ENCODE assay signal across 1 cellular context in the genomic region with DNA sequence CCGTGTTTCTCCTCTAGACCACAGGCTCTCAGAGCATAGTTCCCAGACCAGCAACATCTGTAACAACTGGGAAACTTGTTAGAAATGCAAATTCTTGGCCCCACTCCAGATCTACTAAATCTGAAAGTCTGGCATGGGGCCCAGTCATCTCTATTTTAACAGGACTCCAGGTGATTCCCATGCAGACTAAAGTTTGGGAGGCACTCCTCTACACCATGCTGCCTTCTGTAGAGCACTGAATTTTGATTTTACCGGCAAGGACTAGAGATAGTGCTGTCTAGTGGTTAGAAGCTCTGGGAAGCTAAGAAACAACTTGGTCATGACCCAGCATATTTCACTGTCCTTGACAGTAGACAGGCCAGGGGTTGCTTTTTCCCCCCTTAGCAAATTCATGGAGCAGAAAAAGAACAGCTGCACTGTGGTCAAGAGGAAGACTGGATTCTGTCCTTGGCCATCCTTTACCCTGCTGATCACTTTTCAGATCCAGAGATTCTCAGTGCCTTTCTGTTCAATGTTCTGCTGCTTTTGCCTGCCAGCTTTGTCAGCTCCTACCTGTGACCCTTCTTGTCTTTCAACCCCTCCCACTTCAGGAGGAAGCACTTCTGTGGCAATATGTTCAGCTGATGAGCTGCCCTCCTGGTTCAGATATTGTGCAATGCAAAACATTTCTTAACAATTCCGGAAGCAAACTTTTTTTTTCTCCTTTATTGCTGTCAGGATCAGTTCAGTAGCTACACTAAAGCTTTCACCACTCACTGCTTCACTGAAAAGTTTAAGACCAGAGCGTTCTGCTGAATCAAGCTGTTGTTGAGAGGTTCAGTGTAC.
TF ChIP-seq lines count a peak whose summit lies in the region.

No MANE protein-coding gene starts in this region.

TF ChIP-seq in K562, 482 proteins besides CTCF, POLR2A, EP300 and RAD21 (continued from another document and continues in another):
- TF ChIP-seq, protein P1, sequence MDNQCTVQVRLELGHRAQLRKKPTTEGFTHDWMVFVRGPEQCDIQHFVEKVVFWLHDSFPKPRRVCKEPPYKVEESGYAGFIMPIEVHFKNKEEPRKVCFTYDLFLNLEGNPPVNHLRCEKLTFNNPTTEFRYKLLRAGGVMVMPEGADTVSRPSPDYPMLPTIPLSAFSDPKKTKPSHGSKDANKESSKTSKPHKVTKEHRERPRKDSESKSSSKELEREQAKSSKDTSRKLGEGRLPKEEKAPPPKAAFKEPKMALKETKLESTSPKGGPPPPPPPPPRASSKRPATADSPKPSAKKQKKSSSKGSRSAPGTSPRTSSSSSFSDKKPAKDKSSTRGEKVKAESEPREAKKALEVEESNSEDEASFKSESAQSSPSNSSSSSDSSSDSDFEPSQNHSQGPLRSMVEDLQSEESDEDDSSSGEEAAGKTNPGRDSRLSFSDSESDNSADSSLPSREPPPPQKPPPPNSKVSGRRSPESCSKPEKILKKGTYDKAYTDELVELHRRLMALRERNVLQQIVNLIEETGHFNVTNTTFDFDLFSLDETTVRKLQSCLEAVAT (IDR thresholded peaks at IDR 0.05): peak in 1 of 2 experiments; percentile 51; a peak in 1 of 4 replicates
- TF ChIP-seq, protein P2, sequence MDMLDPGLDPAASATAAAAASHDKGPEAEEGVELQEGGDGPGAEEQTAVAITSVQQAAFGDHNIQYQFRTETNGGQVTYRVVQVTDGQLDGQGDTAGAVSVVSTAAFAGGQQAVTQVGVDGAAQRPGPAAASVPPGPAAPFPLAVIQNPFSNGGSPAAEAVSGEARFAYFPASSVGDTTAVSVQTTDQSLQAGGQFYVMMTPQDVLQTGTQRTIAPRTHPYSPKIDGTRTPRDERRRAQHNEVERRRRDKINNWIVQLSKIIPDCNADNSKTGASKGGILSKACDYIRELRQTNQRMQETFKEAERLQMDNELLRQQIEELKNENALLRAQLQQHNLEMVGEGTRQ (CRISPR knock-in tag; IDR thresholded peaks at IDR 0.05): peak; percentile 73
- TF ChIP-seq HNRNPLL (IDR thresholded peaks at IDR 0.05; ENCODE audit: low read depth, low read length, poor library complexity, severe bottlenecking) (no peak), ZNF121 (CRISPR knock-in tag; conservative IDR thresholded peaks at IDR 0.05) (no peak), NR3C1 (CRISPR knock-in tag; IDR thresholded peaks at IDR 0.05) (no peak), MAFK (IDR thresholded peaks at IDR 0.05; ENCODE audit: low read length) (no peak), SREBF2 (CRISPR knock-in tag; IDR thresholded peaks at IDR 0.05) (no peak), NFXL1 (CRISPR knock-in tag; IDR thresholded peaks at IDR 0.05) (no peak), SMAD1 (IDR thresholded peaks at IDR 0.05; ENCODE audit: low read depth, low read length, partially characterized antibody) (no peak), CCAR2 (IDR thresholded peaks at IDR 0.05; ENCODE audit: low read depth, low read length) (no peak), SRSF3 (IDR thresholded peaks at IDR 0.05; ENCODE audit: insufficient read depth, low read length) (no peak), ZNF780A (CRISPR knock-in tag; IDR thresholded peaks at IDR 0.05) (no peak), NFRKB (IDR thresholded peaks at IDR 0.05; ENCODE audit: low read depth) (no peak), ZNF324 (CRISPR knock-in tag; IDR thresholded peaks at IDR 0.05) (no peak), SMAD4 (CRISPR knock-in tag; conservative IDR thresholded peaks at IDR 0.05) (0 out of 2 replicates have a peak, but pooled peaks have one; percentile 60), ZNF584 (CRISPR knock-in tag; IDR thresholded peaks at IDR 0.05; ENCODE audit: low read depth) (no peak), RBM15 (IDR thresholded peaks at IDR 0.05; ENCODE audit: insufficient read depth, low read length) (no peak), ELF4 (CRISPR knock-in tag; IDR thresholded peaks at IDR 0.05) (no peak), NCOA1 (IDR thresholded peaks at IDR 0.05; ENCODE audit: low read depth) (no peak), FOS (IDR thresholded peaks at IDR 0.05; ENCODE audit: extremely low read depth, insufficient read length) (no peak), NFE2 (IDR thresholded peaks at IDR 0.05; ENCODE audit: low read depth) (peak; percentile 81), PHF20 (IDR thresholded peaks at IDR 0.05; ENCODE audit: partially characterized antibody) (no peak), KHSRP (IDR thresholded peaks at IDR 0.05) (no peak), MCM3 (IDR thresholded peaks at IDR 0.05) (no peak), ILF3 (IDR thresholded peaks at IDR 0.05; ENCODE audit: borderline replicate concordance) (no peak), DIDO1 (tag; IDR thresholded peaks at IDR 0.05; ENCODE audit: low read depth) (0 out of 2 replicates have a peak, but pooled peaks have one; percentile 27), CEBPG (CRISPR knock-in tag; IDR thresholded peaks at IDR 0.05) (peak; percentile 95), CEBPG (tag; conservative IDR thresholded peaks at IDR 0.05 in 1 of 2, IDR thresholded peaks at IDR 0.05 in 1 of 2) (peak; percentile 99 to 100)
- TF ChIP-seq, protein P3, sequence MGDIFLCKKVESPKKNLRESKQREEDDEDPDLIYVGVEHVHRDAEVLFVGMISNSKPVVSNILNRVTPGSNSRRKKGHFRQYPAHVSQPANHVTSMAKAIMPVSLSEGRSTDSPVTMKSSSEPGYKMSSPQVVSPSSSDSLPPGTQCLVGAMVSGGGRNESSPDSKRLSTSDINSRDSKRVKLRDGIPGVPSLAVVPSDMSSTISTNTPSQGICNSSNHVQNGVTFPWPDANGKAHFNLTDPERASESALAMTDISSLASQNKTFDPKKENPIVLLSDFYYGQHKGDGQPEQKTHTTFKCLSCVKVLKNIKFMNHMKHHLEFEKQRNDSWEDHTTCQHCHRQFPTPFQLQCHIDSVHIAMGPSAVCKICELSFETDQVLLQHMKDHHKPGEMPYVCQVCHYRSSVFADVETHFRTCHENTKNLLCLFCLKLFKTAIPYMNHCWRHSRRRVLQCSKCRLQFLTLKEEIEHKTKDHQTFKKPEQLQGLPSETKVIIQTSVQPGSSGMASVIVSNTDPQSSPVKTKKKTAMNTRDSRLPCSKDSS (IDR thresholded peaks at IDR 0.05; ENCODE audit: low read depth, partially characterized antibody): no peak
- TF ChIP-seq, protein P4, sequence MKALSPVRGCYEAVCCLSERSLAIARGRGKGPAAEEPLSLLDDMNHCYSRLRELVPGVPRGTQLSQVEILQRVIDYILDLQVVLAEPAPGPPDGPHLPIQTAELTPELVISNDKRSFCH (CRISPR knock-in tag; IDR thresholded peaks at IDR 0.05): no peak
- TF ChIP-seq, protein P4 (tag; IDR thresholded peaks at IDR 0.05): no peak
- TF ChIP-seq, protein P5, sequence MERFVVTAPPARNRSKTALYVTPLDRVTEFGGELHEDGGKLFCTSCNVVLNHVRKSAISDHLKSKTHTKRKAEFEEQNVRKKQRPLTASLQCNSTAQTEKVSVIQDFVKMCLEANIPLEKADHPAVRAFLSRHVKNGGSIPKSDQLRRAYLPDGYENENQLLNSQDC (CRISPR knock-in tag; IDR thresholded peaks at IDR 0.05): no peak
- TF ChIP-seq, protein P6, sequence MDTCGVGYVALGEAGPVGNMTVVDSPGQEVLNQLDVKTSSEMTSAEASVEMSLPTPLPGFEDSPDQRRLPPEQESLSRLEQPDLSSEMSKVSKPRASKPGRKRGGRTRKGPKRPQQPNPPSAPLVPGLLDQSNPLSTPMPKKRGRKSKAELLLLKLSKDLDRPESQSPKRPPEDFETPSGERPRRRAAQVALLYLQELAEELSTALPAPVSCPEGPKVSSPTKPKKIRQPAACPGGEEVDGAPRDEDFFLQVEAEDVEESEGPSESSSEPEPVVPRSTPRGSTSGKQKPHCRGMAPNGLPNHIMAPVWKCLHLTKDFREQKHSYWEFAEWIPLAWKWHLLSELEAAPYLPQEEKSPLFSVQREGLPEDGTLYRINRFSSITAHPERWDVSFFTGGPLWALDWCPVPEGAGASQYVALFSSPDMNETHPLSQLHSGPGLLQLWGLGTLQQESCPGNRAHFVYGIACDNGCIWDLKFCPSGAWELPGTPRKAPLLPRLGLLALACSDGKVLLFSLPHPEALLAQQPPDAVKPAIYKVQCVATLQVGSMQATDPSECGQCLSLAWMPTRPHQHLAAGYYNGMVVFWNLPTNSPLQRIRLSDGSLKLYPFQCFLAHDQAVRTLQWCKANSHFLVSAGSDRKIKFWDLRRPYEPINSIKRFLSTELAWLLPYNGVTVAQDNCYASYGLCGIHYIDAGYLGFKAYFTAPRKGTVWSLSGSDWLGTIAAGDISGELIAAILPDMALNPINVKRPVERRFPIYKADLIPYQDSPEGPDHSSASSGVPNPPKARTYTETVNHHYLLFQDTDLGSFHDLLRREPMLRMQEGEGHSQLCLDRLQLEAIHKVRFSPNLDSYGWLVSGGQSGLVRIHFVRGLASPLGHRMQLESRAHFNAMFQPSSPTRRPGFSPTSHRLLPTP (IDR thresholded peaks at IDR 0.05; ENCODE audit: borderline replicate concordance, extremely low read depth, insufficient read length): no peak
- TF ChIP-seq, protein P7, sequence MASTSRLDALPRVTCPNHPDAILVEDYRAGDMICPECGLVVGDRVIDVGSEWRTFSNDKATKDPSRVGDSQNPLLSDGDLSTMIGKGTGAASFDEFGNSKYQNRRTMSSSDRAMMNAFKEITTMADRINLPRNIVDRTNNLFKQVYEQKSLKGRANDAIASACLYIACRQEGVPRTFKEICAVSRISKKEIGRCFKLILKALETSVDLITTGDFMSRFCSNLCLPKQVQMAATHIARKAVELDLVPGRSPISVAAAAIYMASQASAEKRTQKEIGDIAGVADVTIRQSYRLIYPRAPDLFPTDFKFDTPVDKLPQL (IDR thresholded peaks at IDR 0.05; ENCODE audit: extremely low read depth, insufficient read length): no peak
- TF ChIP-seq, protein P8, sequence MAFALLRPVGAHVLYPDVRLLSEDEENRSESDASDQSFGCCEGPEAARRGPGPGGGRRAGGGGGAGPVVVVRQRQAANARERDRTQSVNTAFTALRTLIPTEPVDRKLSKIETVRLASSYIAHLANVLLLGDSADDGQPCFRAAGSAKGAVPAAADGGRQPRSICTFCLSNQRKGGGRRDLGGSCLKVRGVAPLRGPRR (CRISPR knock-in tag; IDR thresholded peaks at IDR 0.05): no peak
- TF ChIP-seq, protein P9, sequence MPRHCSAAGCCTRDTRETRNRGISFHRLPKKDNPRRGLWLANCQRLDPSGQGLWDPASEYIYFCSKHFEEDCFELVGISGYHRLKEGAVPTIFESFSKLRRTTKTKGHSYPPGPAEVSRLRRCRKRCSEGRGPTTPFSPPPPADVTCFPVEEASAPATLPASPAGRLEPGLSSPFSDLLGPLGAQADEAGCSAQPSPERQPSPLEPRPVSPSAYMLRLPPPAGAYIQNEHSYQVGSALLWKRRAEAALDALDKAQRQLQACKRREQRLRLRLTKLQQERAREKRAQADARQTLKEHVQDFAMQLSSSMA (CRISPR knock-in tag; IDR thresholded peaks at IDR 0.05): no peak
- TF ChIP-seq, protein P10, sequence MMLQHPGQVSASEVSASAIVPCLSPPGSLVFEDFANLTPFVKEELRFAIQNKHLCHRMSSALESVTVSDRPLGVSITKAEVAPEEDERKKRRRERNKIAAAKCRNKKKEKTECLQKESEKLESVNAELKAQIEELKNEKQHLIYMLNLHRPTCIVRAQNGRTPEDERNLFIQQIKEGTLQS (IDR thresholded peaks at IDR 0.05): peak; percentile 66
- TF ChIP-seq, protein P10 (CRISPR knock-in tag; conservative IDR thresholded peaks at IDR 0.05): no peak
- TF ChIP-seq, protein P11, sequence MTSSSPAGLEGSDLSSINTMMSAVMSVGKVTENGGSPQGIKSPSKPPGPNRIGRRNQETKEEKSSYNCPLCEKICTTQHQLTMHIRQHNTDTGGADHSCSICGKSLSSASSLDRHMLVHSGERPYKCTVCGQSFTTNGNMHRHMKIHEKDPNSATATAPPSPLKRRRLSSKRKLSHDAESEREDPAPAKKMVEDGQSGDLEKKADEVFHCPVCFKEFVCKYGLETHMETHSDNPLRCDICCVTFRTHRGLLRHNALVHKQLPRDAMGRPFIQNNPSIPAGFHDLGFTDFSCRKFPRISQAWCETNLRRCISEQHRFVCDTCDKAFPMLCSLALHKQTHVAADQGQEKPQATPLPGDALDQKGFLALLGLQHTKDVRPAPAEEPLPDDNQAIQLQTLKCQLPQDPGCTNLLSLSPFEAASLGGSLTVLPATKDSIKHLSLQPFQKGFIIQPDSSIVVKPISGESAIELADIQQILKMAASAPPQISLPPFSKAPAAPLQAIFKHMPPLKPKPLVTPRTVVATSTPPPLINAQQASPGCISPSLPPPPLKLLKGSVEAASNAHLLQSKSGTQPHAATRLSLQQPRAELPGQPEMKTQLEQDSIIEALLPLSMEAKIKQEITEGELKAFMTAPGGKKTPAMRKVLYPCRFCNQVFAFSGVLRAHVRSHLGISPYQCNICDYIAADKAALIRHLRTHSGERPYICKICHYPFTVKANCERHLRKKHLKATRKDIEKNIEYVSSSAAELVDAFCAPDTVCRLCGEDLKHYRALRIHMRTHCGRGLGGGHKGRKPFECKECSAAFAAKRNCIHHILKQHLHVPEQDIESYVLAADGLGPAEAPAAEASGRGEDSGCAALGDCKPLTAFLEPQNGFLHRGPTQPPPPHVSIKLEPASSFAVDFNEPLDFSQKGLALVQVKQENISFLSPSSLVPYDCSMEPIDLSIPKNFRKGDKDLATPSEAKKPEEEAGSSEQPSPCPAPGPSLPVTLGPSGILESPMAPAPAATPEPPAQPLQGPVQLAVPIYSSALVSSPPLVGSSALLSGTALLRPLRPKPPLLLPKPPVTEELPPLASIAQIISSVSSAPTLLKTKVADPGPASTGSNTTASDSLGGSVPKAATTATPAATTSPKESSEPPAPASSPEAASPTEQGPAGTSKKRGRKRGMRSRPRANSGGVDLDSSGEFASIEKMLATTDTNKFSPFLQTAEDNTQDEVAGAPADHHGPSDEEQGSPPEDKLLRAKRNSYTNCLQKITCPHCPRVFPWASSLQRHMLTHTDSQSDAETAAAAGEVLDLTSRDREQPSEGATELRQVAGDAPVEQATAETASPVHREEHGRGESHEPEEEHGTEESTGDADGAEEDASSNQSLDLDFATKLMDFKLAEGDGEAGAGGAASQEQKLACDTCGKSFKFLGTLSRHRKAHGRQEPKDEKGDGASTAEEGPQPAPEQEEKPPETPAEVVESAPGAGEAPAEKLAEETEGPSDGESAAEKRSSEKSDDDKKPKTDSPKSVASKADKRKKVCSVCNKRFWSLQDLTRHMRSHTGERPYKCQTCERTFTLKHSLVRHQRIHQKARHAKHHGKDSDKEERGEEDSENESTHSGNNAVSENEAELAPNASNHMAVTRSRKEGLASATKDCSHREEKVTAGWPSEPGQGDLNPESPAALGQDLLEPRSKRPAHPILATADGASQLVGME (CRISPR knock-in tag; IDR thresholded peaks at IDR 0.05): no peak
- TF ChIP-seq, protein P12, sequence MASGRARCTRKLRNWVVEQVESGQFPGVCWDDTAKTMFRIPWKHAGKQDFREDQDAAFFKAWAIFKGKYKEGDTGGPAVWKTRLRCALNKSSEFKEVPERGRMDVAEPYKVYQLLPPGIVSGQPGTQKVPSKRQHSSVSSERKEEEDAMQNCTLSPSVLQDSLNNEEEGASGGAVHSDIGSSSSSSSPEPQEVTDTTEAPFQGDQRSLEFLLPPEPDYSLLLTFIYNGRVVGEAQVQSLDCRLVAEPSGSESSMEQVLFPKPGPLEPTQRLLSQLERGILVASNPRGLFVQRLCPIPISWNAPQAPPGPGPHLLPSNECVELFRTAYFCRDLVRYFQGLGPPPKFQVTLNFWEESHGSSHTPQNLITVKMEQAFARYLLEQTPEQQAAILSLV (tag; IDR thresholded peaks at IDR 0.05): peak; percentile 94
